24 cellular contexts compared by ENCODE assay signal in genomic region chr19:23542562-23542961, GRCh38.
"Had no signal": no experiment of that assay in that cellular context is flagged by ENCODE, and none has a peak within 500 bp of the region (broad histone marks: within the 10 kb centered on the region; RNA-seq: fewer than 3 reads in every experiment).

No MANE protein-coding gene starts in this region.

- H3K4me1 Mint-ChIP-seq: memory B cell; naive thymus-derived CD4-positive, alpha-beta T cell; stimulated activated memory B cell treated with anti-CD40 and anti-IgM and Interleukin-4, amounts not matched to agents 10 μg/mL and 1 μg/mL and 100 μg/mL, for 72 hours; stimulated activated naive CD8-positive, alpha-beta T cell treated with anti-CD3 and anti-CD28 coated beads, Interleukin-15, amount 100 ng/mL, for 72 hours had no signal

- H3K9me3 ChIP-seq: left ventricle myocardium inferior, mucosa of descending colon, ovary, right atrium auricular region, right lobe of liver, tibial nerve, vagina had no signal

- H3K36me3 Mint-ChIP-seq: memory B cell; naive thymus-derived CD4-positive, alpha-beta T cell; stimulated activated memory B cell treated with anti-CD40 and anti-IgM and Interleukin-4, amounts not matched to agents 10 μg/mL and 1 μg/mL and 100 μg/mL, for 72 hours had no signal

- DNase-seq: islet precursor cell; left ventricle myocardium inferior; midbrain; mucosa of descending colon; naive thymus-derived CD4-positive, alpha-beta T cell; ovary; right lobe of liver; stimulated activated CD4-positive, alpha-beta T cell treated with anti-CD3 and anti-CD28 coated beads, Interleukin-1b, Interleukin-23, amount 100 ng/mL, for 48 hours; stimulated activated CD4-positive, alpha-beta T cell treated with anti-CD3 and anti-CD28 coated beads, Interleukin-2, amount 100 ng/mL, for 48 hours; stimulated activated CD4-positive, alpha-beta T cell treated with anti-CD3 and anti-CD28 coated beads, Interleukin-4, amount 100 ng/mL, for 4 hours; stimulated activated CD8-positive, alpha-beta memory T cell treated with anti-CD3 and anti-CD28 coated beads, Interleukin-4, amount 100 ng/mL, for 48 hours; stimulated activated naive CD4-positive, alpha-beta T cell treated with Interleukin-2 at 50 U/mL for 16 hours; stimulated activated naive CD8-positive, alpha-beta T cell treated with anti-CD3 and anti-CD28 coated beads, Interleukin-15, amount 100 ng/mL, for 72 hours; substantia nigra; upper lobe of left lung had no signal

- H3K27ac Mint-ChIP-seq: memory B cell; naive thymus-derived CD4-positive, alpha-beta T cell; natural killer cell treated with Interleukin-12 subunit alpha and Interleukin-12 subunit beta and Interleukin-15 and Interleukin-18, amount 100 ng/mL, for 72 hours; progenitor cell of endocrine pancreas; stimulated activated memory B cell treated with anti-CD40 and anti-IgM and Interleukin-4, amounts not matched to agents 10 μg/mL and 1 μg/mL and 100 μg/mL, for 72 hours had no signal

- H3K36me3 ChIP-seq: left ventricle myocardium inferior, ovary, right atrium auricular region, right lobe of liver, tibial nerve, upper lobe of left lung, vagina had no signal

- H3K27me3 Mint-ChIP-seq: memory B cell; naive thymus-derived CD4-positive, alpha-beta T cell; natural killer cell treated with Interleukin-12 subunit alpha and Interleukin-12 subunit beta and Interleukin-15 and Interleukin-18, amount 100 ng/mL, for 72 hours; progenitor cell of endocrine pancreas; stimulated activated memory B cell treated with anti-CD40 and anti-IgM and Interleukin-4, amounts not matched to agents 10 μg/mL and 1 μg/mL and 100 μg/mL, for 72 hours; stimulated activated naive CD8-positive, alpha-beta T cell treated with anti-CD3 and anti-CD28 coated beads, Interleukin-15, amount 100 ng/mL, for 72 hours had no signal

- ATAC-seq: mucosa of descending colon; naive thymus-derived CD4-positive, alpha-beta T cell; natural killer cell treated with Interleukin-12 subunit alpha and Interleukin-12 subunit beta and Interleukin-15 and Interleukin-18, amount 100 ng/mL, for 72 hours; right lobe of liver; stimulated activated naive CD8-positive, alpha-beta T cell treated with anti-CD3 and anti-CD28 coated beads, Interleukin-15, amount 100 ng/mL, for 72 hours had no signal

- H3K4me3 ChIP-seq: left ventricle myocardium inferior, lung, mucosa of descending colon, ovary, right atrium auricular region, right lobe of liver, smooth muscle cell, tibial nerve, upper lobe of left lung, vagina had no signal

- H3K4me3 Mint-ChIP-seq: memory B cell; naive thymus-derived CD4-positive, alpha-beta T cell; natural killer cell treated with Interleukin-12 subunit alpha and Interleukin-12 subunit beta and Interleukin-15 and Interleukin-18, amount 100 ng/mL, for 72 hours; stimulated activated memory B cell treated with anti-CD40 and anti-IgM and Interleukin-4, amounts not matched to agents 10 μg/mL and 1 μg/mL and 100 μg/mL, for 72 hours; stimulated activated naive CD8-positive, alpha-beta T cell treated with anti-CD3 and anti-CD28 coated beads, Interleukin-15, amount 100 ng/mL, for 72 hours had no signal

- H3K4me2 ChIP-seq: smooth muscle cell had no signal

- H3K9me3 Mint-ChIP-seq: stimulated activated memory B cell treated with anti-CD40 and anti-IgM and Interleukin-4, amounts not matched to agents 10 μg/mL and 1 μg/mL and 100 μg/mL, for 72 hours had no signal

- H3K27me3 ChIP-seq: ovary, right atrium auricular region, right lobe of liver, tibial nerve, upper lobe of left lung, vagina had no signal

- H3K27ac ChIP-seq: left ventricle myocardium inferior, ovary, right atrium auricular region, right lobe of liver, tibial nerve, upper lobe of left lung, vagina had no signal

- H3K4me1 ChIP-seq: left ventricle myocardium inferior, right atrium auricular region, right lobe of liver, tibial nerve, upper lobe of left lung, vagina had no signal
